44 cellular contexts compared by ENCODE assay signal in genomic region chr20:2365091-2365490, GRCh38. TPM values are rescaled to one million over a fixed set of nuclear protein-coding genes. Genes with fewer than 3 reads are reported as not detected.
"Had no signal": no experiment of that assay in that cellular context is flagged by ENCODE, and none has a peak within 500 bp of the region (broad histone marks: within the 10 kb centered on the region; RNA-seq: fewer than 3 reads in every experiment).

No MANE protein-coding gene starts in this region.

- H3K27ac ChIP-seq: adrenal gland, ascending aorta, body of pancreas, brain microvascular endothelial cell, breast epithelium, cardiac muscle cell had no signal

- H3K27me3 ChIP-seq: adrenal gland, ascending aorta, body of pancreas, brain microvascular endothelial cell, breast epithelium had no signal

- H3K9me3 Mint-ChIP-seq: activated T-helper 1 cell treated with anti-CD3 and anti-CD28 coated beads, Interleukin-12 subunit alpha, Interleukin-12 subunit beta, Interleukin-2, Interleukin-4 antibody, amounts not matched to agents 30 ng/mL and 10 ng/mL and 1 ng/mL, durations not matched to agents 14 hours and 24 hours and 36 hours; central memory CD8-positive, alpha-beta T cell had no signal

- H3K4me1 Mint-ChIP-seq: activated naive CD4-positive, alpha-beta T cell treated with anti-CD3 and anti-CD28 coated beads, Interleukin-2, amount 10 ng/mL, durations not matched to agents 7 days and 5 days; activated naive CD4-positive, alpha-beta T cell treated with anti-CD3 and anti-CD28 coated beads, Interleukin-2, amount 50 U/mL, for 24 hours; activated naive CD8-positive, alpha-beta T cell treated with anti-CD3 and anti-CD28 coated beads for 36 hours; activated naive CD8-positive, alpha-beta T cell treated with anti-CD3 and anti-CD28 coated beads, Interleukin-2, amount 10 ng/mL, durations not matched to agents 7 days and 5 days; activated naive CD8-positive, alpha-beta T cell treated with anti-CD3 and anti-CD28 coated beads, Interleukin-2, amount 50 U/mL, for 24 hours; activated T-helper 17 cell treated with anti-CD3 and anti-CD28 coated beads, Interleukin-2, amount 50 U/mL, for 72 hours; brain; central memory CD8-positive, alpha-beta T cell had no signal

- H3K36me3 Mint-ChIP-seq: activated naive CD4-positive, alpha-beta T cell treated with anti-CD3 and anti-CD28 coated beads, Interleukin-2, amount 10 ng/mL, durations not matched to agents 7 days and 5 days; activated naive CD8-positive, alpha-beta T cell; activated naive CD8-positive, alpha-beta T cell treated with anti-CD3 and anti-CD28 coated beads, Interleukin-2, amount 10 ng/mL, durations not matched to agents 7 days and 5 days; brain had no signal

- H3K36me3 ChIP-seq: adrenal gland, ascending aorta, brain microvascular endothelial cell, breast epithelium, cardiac muscle cell had no signal

- FAIRE-seq: astrocyte had no signal

- H3K4me3 Mint-ChIP-seq: activated naive CD4-positive, alpha-beta T cell treated with anti-CD3 and anti-CD28 coated beads for 36 hours; activated naive CD4-positive, alpha-beta T cell treated with anti-CD3 and anti-CD28 coated beads, Interleukin-2, amount 10 ng/mL, durations not matched to agents 7 days and 5 days; activated naive CD4-positive, alpha-beta T cell treated with anti-CD3 and anti-CD28 coated beads, Interleukin-2, amount 50 U/mL, for 24 hours; activated naive CD8-positive, alpha-beta T cell; activated naive CD8-positive, alpha-beta T cell treated with anti-CD3 and anti-CD28 coated beads for 36 hours; activated naive CD8-positive, alpha-beta T cell treated with anti-CD3 and anti-CD28 coated beads, Interleukin-2, amount 10 ng/mL, durations not matched to agents 7 days and 5 days; activated naive CD8-positive, alpha-beta T cell treated with anti-CD3 and anti-CD28 coated beads, Interleukin-2, amount 50 U/mL, for 24 hours; activated T-cell treated with anti-CD3 and anti-CD28 coated beads, Interleukin-2, amount 50 U/mL, for 24 hours; activated T-cell treated with anti-CD3 and anti-CD28 coated beads, Interleukin-2, amount 50 U/mL, for 4 hours; activated T-cell treated with anti-CD3 and anti-CD28 coated beads, Interleukin-2, amount 50 U/mL, for 72 hours; activated T-helper 1 cell treated with anti-CD3 and anti-CD28 coated beads, Interleukin-12 subunit alpha, Interleukin-12 subunit beta, Interleukin-2, Interleukin-4 antibody, amounts not matched to agents 30 ng/mL and 10 ng/mL and 1 ng/mL, durations not matched to agents 14 hours and 24 hours and 36 hours; activated T-helper 17 cell treated with anti-CD3 and anti-CD28 coated beads, Interleukin-2, amount 50 U/mL, for 72 hours; brain; central memory CD8-positive, alpha-beta T cell had no signal

- H3K27ac Mint-ChIP-seq: activated naive CD4-positive, alpha-beta T cell treated with anti-CD3 and anti-CD28 coated beads for 36 hours; activated naive CD4-positive, alpha-beta T cell treated with anti-CD3 and anti-CD28 coated beads, Interleukin-2, amount 10 ng/mL, durations not matched to agents 7 days and 5 days; activated naive CD4-positive, alpha-beta T cell treated with anti-CD3 and anti-CD28 coated beads, Interleukin-2, amount 50 U/mL, for 24 hours; activated naive CD4-positive, alpha-beta T cell treated with anti-CD3 and anti-CD28 coated beads, Interleukin-2, amount 50 U/mL, for 72 hours; activated naive CD8-positive, alpha-beta T cell; activated naive CD8-positive, alpha-beta T cell treated with anti-CD3 and anti-CD28 coated beads for 36 hours; activated naive CD8-positive, alpha-beta T cell treated with anti-CD3 and anti-CD28 coated beads, Interleukin-2, amount 10 ng/mL, durations not matched to agents 7 days and 5 days; activated naive CD8-positive, alpha-beta T cell treated with anti-CD3 and anti-CD28 coated beads, Interleukin-2, amount 50 U/mL, for 24 hours; activated T-cell treated with anti-CD3 and anti-CD28 coated beads, Interleukin-2, amount 50 U/mL, for 24 hours; activated T-cell treated with anti-CD3 and anti-CD28 coated beads, Interleukin-2, amount 50 U/mL, for 72 hours; activated T-helper 1 cell treated with anti-CD3 and anti-CD28 coated beads, Interleukin-12 subunit alpha, Interleukin-12 subunit beta, Interleukin-2, Interleukin-4 antibody, amounts not matched to agents 30 ng/mL and 10 ng/mL and 1 ng/mL, durations not matched to agents 14 hours and 24 hours and 36 hours; activated T-helper 17 cell treated with anti-CD3 and anti-CD28 coated beads, Interleukin-2, amount 50 U/mL, for 72 hours; activated T-helper 2 cell treated with anti-CD3 and anti-CD28 coated beads, Interferon-gamma antibody, Interleukin-2, Interleukin-4, amounts not matched to agents 10 μg/mL and 5 μg/mL and 100 μg/mL, durations not matched to agents 14 hours and 24 hours and 36 hours; brain had no signal

- DNase-seq: activated effector memory CD4-positive, alpha-beta T cell treated with anti-CD3 and anti-CD28 coated beads, Interleukin-2, amount 50 U/mL, for 16 hours; activated effector memory CD4-positive, alpha-beta T cell treated with Interleukin-2 at 50 U/mL for 16 hours; activated gamma-delta T cell; activated gamma-delta T cell treated with Interleukin-2 at 50 U/mL for 16 hours; activated naive CD4-positive, alpha-beta T cell; activated naive CD4-positive, alpha-beta T cell treated with anti-CD3 and anti-CD28 coated beads for 36 hours; activated naive CD4-positive, alpha-beta T cell treated with anti-CD3 and anti-CD28 coated beads, Interleukin-2, amount 10 ng/mL, durations not matched to agents 7 days and 5 days; activated naive CD4-positive, alpha-beta T cell treated with anti-CD3 and anti-CD28 coated beads, Interleukin-2, amount 50 U/mL, for 16 hours; activated naive CD4-positive, alpha-beta T cell treated with Interleukin-2 at 50 U/mL for 16 hours; activated naive CD8-positive, alpha-beta T cell treated with anti-CD3 and anti-CD28 coated beads for 36 hours; activated naive CD8-positive, alpha-beta T cell treated with anti-CD3 and anti-CD28 coated beads, Interleukin-2, amount 10 ng/mL, durations not matched to agents 7 days and 5 days; activated naive CD8-positive, alpha-beta T cell treated with anti-CD3 and anti-CD28 coated beads, Interleukin-2, amount 50 U/mL, for 24 hours; activated T-cell treated with anti-CD3 and anti-CD28 coated beads, Interleukin-2, amount 50 U/mL, for 1 hour; activated T-cell treated with anti-CD3 and anti-CD28 coated beads, Interleukin-2, amount 50 U/mL, for 24 hours; activated T-cell treated with anti-CD3 and anti-CD28 coated beads, Interleukin-2, amount 50 U/mL, for 4 hours; activated T-cell treated with anti-CD3 and anti-CD28 coated beads, Interleukin-2, amount 50 U/mL, for 48 hours; activated T-cell treated with anti-CD3 and anti-CD28 coated beads, Interleukin-2, amount 50 U/mL, for 72 hours; adrenal gland; amniotic stem cell; amygdala; anterior cingulate cortex; aorta; body of pancreas; brain microvascular endothelial cell; caudate nucleus; central memory CD4-positive, alpha-beta T cell; cerebellar nuclear complex had no signal

- ATAC-seq: activated naive CD4-positive, alpha-beta T cell treated with anti-CD3 and anti-CD28 coated beads, Interleukin-2, amount 50 U/mL, for 72 hours; activated naive CD8-positive, alpha-beta T cell treated with anti-CD3 and anti-CD28 coated beads, Interleukin-2, amount 50 U/mL, for 24 hours; activated T-cell treated with anti-CD3 and anti-CD28 coated beads, Interleukin-2, amount 50 U/mL, for 4 hours; activated T-cell treated with anti-CD3 and anti-CD28 coated beads, Interleukin-2, amount 50 U/mL, for 72 hours; activated T-helper 17 cell treated with anti-CD3 and anti-CD28 coated beads, Interleukin-2, amount 50 U/mL, for 72 hours; body of pancreas had no signal

- H3K4me3 ChIP-seq: adrenal gland, ascending aorta, body of pancreas, breast epithelium, cardiac muscle cell had no signal

- H3K4me1 ChIP-seq: adrenal gland, ascending aorta, body of pancreas, breast epithelium had no signal

- H3K9me3 ChIP-seq: body of pancreas had no signal

RNA-seq across cellular contexts. Expression of gene TGM6, which starts 15.6 kb away (rescaled TPM):
- total RNA-seq: activated naive CD4-positive, alpha-beta T cell treated with anti-CD3 and anti-CD28 coated beads for 36 hours; activated naive CD4-positive, alpha-beta T cell treated with anti-CD3 and anti-CD28 coated beads, Interleukin-2, amount 50 U/mL, for 72 hours; activated naive CD8-positive, alpha-beta T cell treated with anti-CD3 and anti-CD28 coated beads for 36 hours; activated naive CD8-positive, alpha-beta T cell treated with anti-CD3 and anti-CD28 coated beads, Interleukin-2, amount 10 ng/mL, durations not matched to agents 7 days and 5 days; activated T-cell treated with anti-CD3 and anti-CD28 coated beads, Interleukin-2, amount 50 U/mL, for 4 hours; activated T-cell treated with anti-CD3 and anti-CD28 coated beads, Interleukin-2, amount 50 U/mL, for 72 hours; activated T-helper 1 cell treated with anti-CD3 and anti-CD28 coated beads, Interleukin-12 subunit alpha, Interleukin-12 subunit beta, Interleukin-2, Interleukin-4 antibody, amounts not matched to agents 30 ng/mL and 10 ng/mL and 1 ng/mL, durations not matched to agents 14 hours and 24 hours and 36 hours; activated T-helper 17 cell treated with anti-CD3 and anti-CD28 coated beads, Interleukin-2, amount 50 U/mL, for 72 hours; activated T-helper 2 cell treated with anti-CD3 and anti-CD28 coated beads, Interferon-gamma antibody, Interleukin-2, Interleukin-4, amounts not matched to agents 10 μg/mL and 5 μg/mL and 100 μg/mL, durations not matched to agents 14 hours and 24 hours and 36 hours; adrenal gland; aorta; ascending aorta; astrocyte; body of pancreas; breast epithelium; bronchial epithelial cell; cardiac muscle cell; cardiac septum; cerebellum; chondrocyte had no signal
- polyA plus RNA-seq: adipose tissue, adrenal gland, aorta, cardiac muscle cell had no signal
